Comparison of ENCODE assay signal across 8 cellular contexts in genomic region chrX:14872355-14872754, GRCh38. TPM values are rescaled to one million over a fixed set of nuclear protein-coding genes. Genes with fewer than 3 reads are reported as not detected.
A peak's percentile ranks its signal among the peaks of the same experiment; 100 is the strongest.
DNase-seq lines count a peak whose midpoint lies in the region; ATAC-seq, FAIRE-seq and TF ChIP-seq lines count a peak whose summit lies in the region.

No MANE protein-coding gene starts in this region.

- H3K27me3 Mint-ChIP-seq in activated naive CD4-positive, alpha-beta T cell treated with anti-CD3 and anti-CD28 coated beads, Interleukin-2, amount 10 ng/mL, durations not matched to agents 7 days and 5 days, result no peaks in the 10 kb centered on the region
- no peaks in the 10 kb centered on the region for H3K27me3 Mint-ChIP-seq in activated CD8-positive, alpha-beta T cell treated with anti-CD3 and anti-CD28 coated beads, Interleukin-2, amount 10 ng/mL, durations not matched to agents 7 days and 5 days (ENCODE audit: low read depth)
- no peaks in the 10 kb centered on the region for H3K27me3 Mint-ChIP-seq in type B pancreatic cell

- H3K4me1 ChIP-seq in keratinocyte (ENCODE audit: control insufficient read depth, extremely low read depth, insufficient read depth, low read length), result peaks cover 5% of the 10 kb centered on the region

- TF ChIP-seq CTCF in keratinocyte (optimal IDR thresholded peaks at IDR 0.05 in 1 of 3, IDR thresholded peaks at IDR 0.05 in 1 of 3, conservative IDR thresholded peaks at IDR 0.05 in 1 of 3; ENCODE audit: extremely low read depth in 1 of 3, insufficient read depth in 2 of 3, low read length in 3 of 3) (no peak), type B pancreatic cell (conservative IDR thresholded peaks at IDR 0.05) (no peak)

- peaks cover 17% of the 10 kb centered on the region for H3K36me3 Mint-ChIP-seq in activated naive CD4-positive, alpha-beta T cell treated with anti-CD3 and anti-CD28 coated beads, Interleukin-2, amount 10 ng/mL, durations not matched to agents 7 days and 5 days
- H3K36me3 Mint-ChIP-seq in activated CD8-positive, alpha-beta T cell treated with anti-CD3 and anti-CD28 coated beads, Interleukin-2, amount 10 ng/mL, durations not matched to agents 7 days and 5 days (ENCODE audit: low read depth), result peaks cover 26% of the 10 kb centered on the region
- H3K36me3 Mint-ChIP-seq in type B pancreatic cell, result peaks cover 21% of the 10 kb centered on the region

- H3K27ac Mint-ChIP-seq in activated naive CD4-positive, alpha-beta T cell treated with anti-CD3 and anti-CD28 coated beads, Interleukin-2, amount 10 ng/mL, durations not matched to agents 7 days and 5 days, result peak overlapping the region; percentile 88
- peak overlapping the region; percentile 46 for H3K27ac Mint-ChIP-seq in activated CD8-positive, alpha-beta T cell treated with anti-CD3 and anti-CD28 coated beads, Interleukin-2, amount 10 ng/mL, durations not matched to agents 7 days and 5 days
- H3K27ac Mint-ChIP-seq in type B pancreatic cell, result peak overlapping the region; percentile 68

- H3K4me3 Mint-ChIP-seq in activated naive CD4-positive, alpha-beta T cell treated with anti-CD3 and anti-CD28 coated beads, Interleukin-2, amount 10 ng/mL, durations not matched to agents 7 days and 5 days, result peak overlapping the region; percentile 83
- peak overlapping the region; percentile 83 for H3K4me3 Mint-ChIP-seq in activated CD8-positive, alpha-beta T cell treated with anti-CD3 and anti-CD28 coated beads, Interleukin-2, amount 10 ng/mL, durations not matched to agents 7 days and 5 days
- H3K4me3 Mint-ChIP-seq in type B pancreatic cell, result peak overlapping the region; percentile 90

- no peak for ATAC-seq in activated CD8-positive, alpha-beta T cell treated with anti-CD3 and anti-CD28 coated beads, Interleukin-2, amount 10 ng/mL, durations not matched to agents 7 days and 5 days

- no peaks in the 10 kb centered on the region for H3K9me3 ChIP-seq in keratinocyte (ENCODE audit: control insufficient read depth, low read depth, low read length)

- H4K20me1 ChIP-seq in keratinocyte (ENCODE audit: control insufficient read depth, extremely low read depth, insufficient read depth, low read length), result no peaks in the 10 kb centered on the region

- peaks cover 2% of the 10 kb centered on the region for H3K9me3 Mint-ChIP-seq in activated naive CD4-positive, alpha-beta T cell treated with anti-CD3 and anti-CD28 coated beads, Interleukin-2, amount 10 ng/mL, durations not matched to agents 7 days and 5 days
- H3K9me3 Mint-ChIP-seq in activated CD8-positive, alpha-beta T cell treated with anti-CD3 and anti-CD28 coated beads, Interleukin-2, amount 10 ng/mL, durations not matched to agents 7 days and 5 days (ENCODE audit: insufficient read depth), result no peaks in the 10 kb centered on the region
- no peaks in the 10 kb centered on the region for H3K9me3 Mint-ChIP-seq in type B pancreatic cell

- CTCF ChIA-PET in activated naive CD4-positive, alpha-beta T cell treated with anti-CD3 and anti-CD28 coated beads, Interleukin-2, amount 10 ng/mL, durations not matched to agents 7 days and 5 days (lab: Charles Lee), result interaction anchor here (0.6 kb wide), 1 partner anchor 11 kb away, joined by 3 read pairs; no protein-coding TSS in a partner anchor
- CTCF ChIA-PET in activated CD8-positive, alpha-beta T cell treated with anti-CD3 and anti-CD28 coated beads, Interleukin-2, amount 10 ng/mL, durations not matched to agents 7 days and 5 days (lab: Charles Lee), result no interaction called here

- peak overlapping the region; percentile 70 for H3K4me2 ChIP-seq in keratinocyte (ENCODE audit: control insufficient read depth, extremely low read depth, insufficient read depth, low read depth, low read length)

- dilution Hi-C loops in keratinocyte (cut with MboI; ENCODE audit: extremely low pct_ligation_motif_present, low sequenced_read_pairs), result no loop called here

- H3K4me1 Mint-ChIP-seq in activated naive CD4-positive, alpha-beta T cell treated with anti-CD3 and anti-CD28 coated beads, Interleukin-2, amount 10 ng/mL, durations not matched to agents 7 days and 5 days, result peaks cover 31% of the 10 kb centered on the region
- H3K4me1 Mint-ChIP-seq in activated CD8-positive, alpha-beta T cell treated with anti-CD3 and anti-CD28 coated beads, Interleukin-2, amount 10 ng/mL, durations not matched to agents 7 days and 5 days (ENCODE audit: low read depth), result peaks cover 29% of the 10 kb centered on the region
- H3K4me1 Mint-ChIP-seq in type B pancreatic cell (ENCODE audit: unreplicated experiment), result no peaks in the 10 kb centered on the region

- no peak for DNase-seq in activated naive CD4-positive, alpha-beta T cell treated with anti-CD3 and anti-CD28 coated beads, Interleukin-2, amount 10 ng/mL, durations not matched to agents 7 days and 5 days
- no peak for DNase-seq in activated naive CD4-positive, alpha-beta T cell treated with anti-CD3 and anti-CD28 coated beads, Interleukin-2, amount 50 U/mL, for 16 hours
- peak; percentile 20 for DNase-seq in activated CD8-positive, alpha-beta T cell treated with anti-CD3 and anti-CD28 coated beads, Interleukin-2, amount 10 ng/mL, durations not matched to agents 7 days and 5 days
- DNase-seq in keratinocyte (ENCODE audit: low read depth, low spot score), result no peak
- no peak for DNase-seq in type B pancreatic cell (ENCODE audit: extremely low spot score, unreplicated experiment)
- no peak for DNase-seq in activated gamma-delta T cell treated with Interleukin-2 at 50 U/mL for 16 hours
- DNase-seq in NCI-H2227 treated with DMSO at 0.1 percent for 48 hours (lab: John Stamatoyannopoulos, UW), result no peak
- no peak for DNase-seq in HT-29 (ENCODE audit: low spot score)

- H3K9me1 ChIP-seq in keratinocyte (ENCODE audit: control insufficient read depth, extremely low read depth, insufficient read depth, low read length), result no peaks in the 10 kb centered on the region

- H3K4me3 ChIP-seq in keratinocyte (ENCODE audit: control insufficient read depth in 2 of 3, extremely low read depth in 1 of 3, insufficient read depth in 2 of 3, low read depth in 1 of 3, low read length in 3 of 3), result peak overlapping the region; percentile 57 to 80 (median 71)

- H3K79me2 ChIP-seq in keratinocyte (ENCODE audit: control insufficient read depth, insufficient read depth, low read length), result peaks cover 30% of the 10 kb centered on the region

- no peaks in the 10 kb centered on the region for H3K36me3 ChIP-seq in keratinocyte (ENCODE audit: control insufficient read depth in 2 of 2, extremely low read depth in 1 of 2, insufficient read depth in 2 of 2, low read length in 2 of 2)

- no peak overlapping the region for H2AFZ ChIP-seq in keratinocyte (ENCODE audit: control insufficient read depth, low read length)

- no peak for FAIRE-seq in keratinocyte (lab: Jason Lieb, UNC)

- H3K27ac ChIP-seq in keratinocyte (ENCODE audit: control insufficient read depth, insufficient read depth, low read length), result peak overlapping the region; percentile 71

- no peaks in the 10 kb centered on the region for H3K27me3 ChIP-seq in keratinocyte (ENCODE audit: control insufficient read depth, extremely low read depth, insufficient read depth, low read length)

- POLR2A ChIA-PET in activated CD8-positive, alpha-beta T cell treated with anti-CD3 and anti-CD28 coated beads, Interleukin-2, amount 10 ng/mL, durations not matched to agents 7 days and 5 days (lab: Charles Lee), result interaction anchor here (1.0 kb wide), 1 partner anchor 20 kb away, joined by 3 read pairs; no protein-coding TSS in a partner anchor

- H3K9ac ChIP-seq in keratinocyte (ENCODE audit: control insufficient read depth, extremely low read depth, insufficient read depth, low read length), result peak overlapping the region; percentile 75

RNA-seq across cellular contexts. Expression of gene FANCB, which starts 0.5 kb away (rescaled TPM):
- 10 to 100 TPM; 12.8 to 14.6 TPM for total RNA-seq in activated CD8-positive, alpha-beta T cell treated with anti-CD3 and anti-CD28 coated beads, Interleukin-2, amount 10 ng/mL, durations not matched to agents 7 days and 5 days
- polyA plus RNA-seq in keratinocyte, result 1.1 to 3.9 TPM (median 1.8 TPM) in 3 replicates
- 0.09 TPM for polyA plus RNA-seq in keratinocyte (2011; ENCODE audit: low read depth)
- 0.86 and 1.7 TPM in 2 replicates for polyA plus RNA-seq in keratinocyte (2011; cell fraction: cytosol; rRNA removed)
- polyA plus RNA-seq in keratinocyte (2011; cell fraction: nucleus; rRNA removed), result 2.6 and 3.0 TPM in 2 replicates
- 0.17 and 1.6 TPM in 2 replicates for polyA plus RNA-seq in keratinocyte (2012; ENCODE audit: low replicate concordance)
- 0.85 to 7.4 TPM (median 2.9 TPM) in 3 replicates for polyA minus RNA-seq in keratinocyte
- polyA minus RNA-seq in keratinocyte (2011; cell fraction: cytosol; rRNA and poly(A)+ RNA removed), result 1.9 TPM
- 3.8 and 5.2 TPM in 2 replicates for polyA minus RNA-seq in keratinocyte (2011; cell fraction: nucleus; rRNA and poly(A)+ RNA removed)
- total RNA-seq in type B pancreatic cell (ENCODE audit: low replicate concordance), result 3.9 and 12.0 TPM in 2 replicates
- 1.1 and 3.2 TPM in 2 replicates for total RNA-seq in HT-29 (2014; rRNA removed; shearing (Covaris generic))

RNA-seq across cellular contexts. Expression of gene MOSPD2, which starts 0.9 kb away (rescaled TPM):
- total RNA-seq in activated CD8-positive, alpha-beta T cell treated with anti-CD3 and anti-CD28 coated beads, Interleukin-2, amount 10 ng/mL, durations not matched to agents 7 days and 5 days, result 10 to 100 TPM in 1 of 2 experiments, 1 to 10 TPM in 1; 9.0 to 10.5 TPM
- 14.0 to 20.4 TPM (median 15.6 TPM) in 3 replicates for polyA plus RNA-seq in keratinocyte
- 8.4 TPM for polyA plus RNA-seq in keratinocyte (2011; ENCODE audit: low read depth)
- 9.3 and 19.1 TPM in 2 replicates for polyA plus RNA-seq in keratinocyte (2011; cell fraction: cytosol; rRNA removed)
- 40.4 and 45.0 TPM in 2 replicates for polyA plus RNA-seq in keratinocyte (2011; cell fraction: nucleus; rRNA removed)
- 7.3 and 8.1 TPM in 2 replicates for polyA plus RNA-seq in keratinocyte (2012; ENCODE audit: low replicate concordance)
- 3.8 to 19.9 TPM (median 10.5 TPM) in 3 replicates for polyA minus RNA-seq in keratinocyte
- polyA minus RNA-seq in keratinocyte (2011; cell fraction: cytosol; rRNA and poly(A)+ RNA removed), result 9.6 TPM
- 14.6 and 30.0 TPM in 2 replicates for polyA minus RNA-seq in keratinocyte (2011; cell fraction: nucleus; rRNA and poly(A)+ RNA removed)
- 11.3 and 12.1 TPM in 2 replicates for total RNA-seq in type B pancreatic cell (ENCODE audit: low replicate concordance)
- 4.0 and 6.0 TPM in 2 replicates for total RNA-seq in HT-29 (2014; rRNA removed; shearing (Covaris generic))
